25 cellular contexts compared by ENCODE assay signal in the genomic region with DNA sequence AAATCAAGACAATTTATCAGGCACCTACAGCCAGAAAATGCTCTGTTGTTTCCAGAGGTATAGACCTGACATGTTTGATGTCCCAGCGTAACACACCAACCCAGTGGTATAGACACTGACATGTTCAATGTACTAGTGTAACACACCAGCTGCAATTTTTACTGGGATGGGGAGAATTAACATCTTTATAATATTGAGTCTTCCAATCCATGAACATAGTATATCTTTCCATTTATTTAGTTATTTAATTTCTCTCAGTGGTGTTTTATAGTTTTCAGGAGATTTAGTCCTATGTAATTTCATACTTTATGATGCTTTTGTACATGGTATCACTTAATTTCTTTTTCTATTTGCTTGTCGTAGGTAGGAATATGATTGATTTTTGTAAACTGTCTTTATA.
"Had no signal": no experiment of that assay in that cellular context is flagged by ENCODE, and none has a peak within 500 bp of the region (broad histone marks: within the 10 kb centered on the region; RNA-seq: fewer than 3 reads in every experiment).

No MANE protein-coding gene starts in this region.

- DNase-seq: colonic mucosa; cortex of kidney; dermis blood vessel endothelial cell; dorsolateral prefrontal cortex; effector CD4-positive, alpha-beta T cell; effector CD8-positive, alpha-beta T cell; effector memory CD4-positive, alpha-beta T cell; effector memory CD8-positive, alpha-beta T cell; endodermal cell; erythroblast; esophagus squamous epithelium; foreskin fibroblast; foreskin keratinocyte; foreskin melanocyte; gastrocnemius medialis; glutamatergic neuron; head of caudate nucleus; heart left ventricle; heart right ventricle had no signal

- H3K27ac ChIP-seq: colonic mucosa, coronary artery, dorsolateral prefrontal cortex, epithelial cell of prostate, esophagus muscularis mucosa, esophagus squamous epithelium, foreskin keratinocyte, gastrocnemius medialis, gastroesophageal sphincter, heart left ventricle, heart right ventricle had no signal

- H3K27ac Mint-ChIP-seq: dendritic cell treated with granulocyte-macrophage colony-stimulating factor and Interleukin-4, amounts not matched to agents 40 ng/mL and 50 ng/mL, for 4 days; effector memory CD8-positive, alpha-beta T cell; endodermal cell had no signal

- H3K27me3 ChIP-seq: colonic mucosa, dorsolateral prefrontal cortex, foreskin keratinocyte, heart right ventricle had no signal

- H3K9me3 ChIP-seq: colonic mucosa, esophagus squamous epithelium, gastrocnemius medialis had no signal

- H3K4me3 Mint-ChIP-seq: dendritic cell treated with granulocyte-macrophage colony-stimulating factor and Interleukin-4, amounts not matched to agents 40 ng/mL and 50 ng/mL, for 4 days; effector memory CD8-positive, alpha-beta T cell; endodermal cell had no signal

- H3K4me3 ChIP-seq: colonic mucosa, coronary artery, dorsolateral prefrontal cortex, esophagus muscularis mucosa, esophagus squamous epithelium, gastrocnemius medialis, gastroesophageal sphincter, heart left ventricle, heart right ventricle had no signal

- H3K36me3 ChIP-seq: colonic mucosa, esophagus muscularis mucosa, esophagus squamous epithelium, gastrocnemius medialis, gastroesophageal sphincter, heart left ventricle, heart right ventricle had no signal

- H3K4me1 Mint-ChIP-seq: endodermal cell had no signal

- H3K4me1 ChIP-seq: colonic mucosa, foreskin keratinocyte, gastrocnemius medialis had no signal

- ATAC-seq: effector memory CD8-positive, alpha-beta T cell; esophagus mucosa; foreskin keratinocyte; gastrocnemius medialis; gastroesophageal sphincter; heart left ventricle; heart right ventricle had no signal
